16 cellular contexts compared by ENCODE assay signal in genomic region chr12:46667547-46667946, GRCh38.
"Had no signal": no experiment of that assay in that cellular context is flagged by ENCODE, and none has a peak within 500 bp of the region (broad histone marks: within the 10 kb centered on the region; RNA-seq: fewer than 3 reads in every experiment).

No MANE protein-coding gene starts in this region.

- H3K36me3 ChIP-seq: ascending aorta, heart left ventricle, left ventricle myocardium inferior, upper lobe of right lung had no signal

- H3K27me3 Mint-ChIP-seq: activated CD4-positive, alpha-beta memory T cell treated with anti-CD3 and anti-CD28 coated beads for 36 hours; activated naive CD8-positive, alpha-beta T cell treated with anti-CD3 and anti-CD28 coated beads, Interleukin-2, amount 10 ng/mL, durations not matched to agents 7 days and 5 days; effector memory CD8-positive, alpha-beta T cell had no signal

- H3K27me3 ChIP-seq: ascending aorta, heart left ventricle, upper lobe of right lung had no signal

- H3K4me3 Mint-ChIP-seq: activated CD4-positive, alpha-beta memory T cell treated with anti-CD3 and anti-CD28 coated beads for 36 hours; activated naive CD8-positive, alpha-beta T cell treated with anti-CD3 and anti-CD28 coated beads, Interleukin-2, amount 10 ng/mL, durations not matched to agents 7 days and 5 days; effector memory CD8-positive, alpha-beta T cell; nephron progenitor cell had no signal

- H3K9me3 ChIP-seq: ascending aorta, left ventricle myocardium inferior, upper lobe of right lung had no signal

- ATAC-seq: activated CD4-positive, CD25-positive, alpha-beta regulatory T cell treated with anti-CD3 and anti-CD28 coated beads, Interleukin-2, amount 50 U/mL, for 24 hours; effector memory CD8-positive, alpha-beta T cell; heart left ventricle; sciatic nerve; stimulated activated naive CD8-positive, alpha-beta T cell treated with anti-CD3 and anti-CD28 coated beads, Interleukin-15, Interleukin-2, amounts not matched to agents 100 U/mL and 50 U/mL, for 24 hours; upper lobe of right lung had no signal

- DNase-seq: activated CD4-positive, alpha-beta memory T cell treated with anti-CD3 and anti-CD28 coated beads for 36 hours; activated naive CD8-positive, alpha-beta T cell treated with anti-CD3 and anti-CD28 coated beads, Interleukin-2, amount 10 ng/mL, durations not matched to agents 7 days and 5 days; activated T-cell treated with anti-CD3 and anti-CD28 coated beads, Interleukin-2, amount 50 U/mL, for 48 hours; central memory CD4-positive, alpha-beta T cell; effector memory CD8-positive, alpha-beta T cell; heart left ventricle; kidney; left ventricle myocardium inferior; mesendoderm; nephron progenitor cell; stimulated activated CD4-positive, alpha-beta T cell treated with anti-CD3 and anti-CD28 coated beads, Interleukin-12 subunit alpha, Interleukin-12 subunit beta, amount 100 ng/mL, for 4 hours; stimulated activated naive CD8-positive, alpha-beta T cell treated with anti-CD3 and anti-CD28 coated beads, Interleukin-15, Interleukin-2, amounts not matched to agents 100 U/mL and 50 U/mL, for 24 hours; upper lobe of right lung had no signal

- H3K27ac Mint-ChIP-seq: activated CD4-positive, alpha-beta memory T cell treated with anti-CD3 and anti-CD28 coated beads for 36 hours; activated naive CD8-positive, alpha-beta T cell treated with anti-CD3 and anti-CD28 coated beads, Interleukin-2, amount 10 ng/mL, durations not matched to agents 7 days and 5 days; effector memory CD8-positive, alpha-beta T cell; nephron progenitor cell had no signal

- H3K27ac ChIP-seq: ascending aorta, heart left ventricle, left ventricle myocardium inferior, upper lobe of right lung had no signal

- H3K4me3 ChIP-seq: ascending aorta, heart left ventricle, left ventricle myocardium inferior, upper lobe of right lung had no signal

- H3K4me1 ChIP-seq: ascending aorta, upper lobe of right lung had no signal
